Comparison of ENCODE assay signal across 16 cellular contexts in the genomic region with DNA sequence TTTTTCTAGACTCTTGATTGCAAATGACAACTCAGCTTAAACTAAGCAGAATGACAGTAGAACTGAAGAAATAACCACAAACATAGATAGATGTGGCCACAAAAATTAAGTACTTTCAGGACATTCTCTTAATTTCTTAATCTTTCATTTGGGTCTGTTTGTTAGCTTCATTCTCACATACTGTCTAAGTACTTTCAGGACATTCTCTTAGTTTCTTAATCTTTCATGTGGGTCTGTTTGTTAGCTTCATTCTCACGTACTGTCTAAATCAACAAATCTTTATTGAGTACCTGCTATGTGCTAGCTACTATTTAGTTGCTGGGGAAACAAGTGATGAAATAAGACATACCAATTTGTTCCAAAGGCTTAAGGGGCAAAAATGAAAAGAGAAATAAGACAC. TPM values are rescaled to one million over a fixed set of nuclear protein-coding genes. Genes with fewer than 3 reads are reported as not detected.
DNase-seq lines count a peak whose midpoint lies in the region; ATAC-seq and TF ChIP-seq lines count a peak whose summit lies in the region.
"Had no signal": no experiment of that assay in that cellular context is flagged by ENCODE, and none has a peak within 500 bp of the region (broad histone marks: within the 10 kb centered on the region; RNA-seq: fewer than 3 reads in every experiment).

No MANE protein-coding gene starts in this region.

- H3K27me3 Mint-ChIP-seq in activated T-cell treated with anti-CD3 and anti-CD28 coated beads, Interleukin-2, amount 50 U/mL, for 4 hours (ENCODE audit: low read depth) = no peaks in the 10 kb centered on the region

- no peaks in the 10 kb centered on the region for H3K9me3 Mint-ChIP-seq in activated T-cell treated with anti-CD3 and anti-CD28 coated beads, Interleukin-2, amount 50 U/mL, for 4 hours
- H3K9me3 Mint-ChIP-seq in activated naive CD4-positive, alpha-beta T cell treated with anti-CD3 and anti-CD28 coated beads, Interleukin-2, amount 50 U/mL, for 72 hours = no peaks in the 10 kb centered on the region

- peak; percentile 80 for ATAC-seq in activated T-cell treated with anti-CD3 and anti-CD28 coated beads, Interleukin-2, amount 50 U/mL, for 4 hours
- peak; percentile 48 for ATAC-seq in HG02798 (IDR thresholded peaks at IDR 0.05; ENCODE audit: poor library complexity, unreplicated experiment)
- peak; percentile 75 to 87 for ATAC-seq in activated naive CD4-positive, alpha-beta T cell treated with anti-CD3 and anti-CD28 coated beads, Interleukin-2, amount 50 U/mL, for 72 hours
- ATAC-seq in GM18498 (IDR thresholded peaks at IDR 0.05; ENCODE audit: unreplicated experiment) = no peak
- ATAC-seq in HG02588 (IDR thresholded peaks at IDR 0.05; ENCODE audit: unreplicated experiment) = no peak
- ATAC-seq: left colon had no signal

- no peaks in the 10 kb centered on the region for H3K27me3 ChIP-seq in spleen (replicated peaks in 1 of 7)
- H3K27me3 ChIP-seq: tibial nerve had no signal

- no peak for TF ChIP-seq POLR2A in spleen (IDR thresholded peaks at IDR 0.05)

- H3K9me3 ChIP-seq in spleen = no peaks in the 10 kb centered on the region
- H3K9me3 ChIP-seq: prostate gland, tibial nerve had no signal

- intact Hi-C loops in spleen (cut with DNase I; ENCODE audit: low total_unique reads) = no loop called here

- peak overlapping the region; percentile 60 for H3K4me3 Mint-ChIP-seq in activated T-cell treated with anti-CD3 and anti-CD28 coated beads, Interleukin-2, amount 50 U/mL, for 4 hours

- peak overlapping the region; percentile 90 to 97 for H3K27ac Mint-ChIP-seq in activated naive CD4-positive, alpha-beta T cell treated with anti-CD3 and anti-CD28 coated beads, Interleukin-2, amount 50 U/mL, for 72 hours

- peak overlapping the region in 5 of 8 donors; percentile 4 to 41 (median 27) for H3K27ac ChIP-seq in spleen
- H3K27ac ChIP-seq: epithelial cell of prostate, prostate gland, tibial nerve had no signal

- no peaks in the 10 kb centered on the region for H3K36me3 ChIP-seq in spleen
- H3K36me3 ChIP-seq: prostate gland, tibial nerve had no signal

- peaks cover 78% of the 10 kb centered on the region for H3K4me1 Mint-ChIP-seq in activated T-cell treated with anti-CD3 and anti-CD28 coated beads, Interleukin-2, amount 50 U/mL, for 4 hours (ENCODE audit: low read depth)

- no peak for TF ChIP-seq CTCF in spleen (IDR thresholded peaks at IDR 0.05 in 8 of 11, conservative IDR thresholded peaks at IDR 0.05 in 3 of 11)

- H3K4me3 ChIP-seq in spleen = no peak overlapping the region
- H3K4me3 ChIP-seq: prostate gland, tibial nerve had no signal

- H3K36me3 Mint-ChIP-seq in activated T-cell treated with anti-CD3 and anti-CD28 coated beads, Interleukin-2, amount 50 U/mL, for 4 hours (ENCODE audit: insufficient read depth) = no peaks in the 10 kb centered on the region
- peaks cover 0 to 13% of the 10 kb centered on the region in 2 donors for H3K36me3 Mint-ChIP-seq in activated naive CD4-positive, alpha-beta T cell treated with anti-CD3 and anti-CD28 coated beads, Interleukin-2, amount 50 U/mL, for 72 hours

- WGBS in spleen, 5 donors = 61 to 88% (median 83%) methylated on average over 1 of the region's 1 CpG

- H3K4me1 ChIP-seq in spleen = peaks cover 23 to 98% (median 59%) of the 10 kb centered on the region in 6 donors
- H3K4me1 ChIP-seq: prostate gland had no signal

- DNase-seq in activated T-cell treated with anti-CD3 and anti-CD28 coated beads, Interleukin-2, amount 50 U/mL, for 4 hours = no peak
- DNase-seq in activated T-cell treated with anti-CD3 and anti-CD28 coated beads, Interleukin-2, amount 50 U/mL, for 1 hour = no peak
- no peak for DNase-seq in activated naive CD4-positive, alpha-beta T cell treated with anti-CD3 and anti-CD28 coated beads, Interleukin-2, amount 50 U/mL, for 72 hours (ENCODE audit: low spot score in 2 of 2)
- no peak for DNase-seq in spleen
- no peak for DNase-seq in GF-D8 (lab: John Stamatoyannopoulos, UW)
- DNase-seq: KG1; left colon; NCI-H187; NCI-H526 treated with DMSO at 0.1 percent for 48 hours; stimulated activated CD4-positive, alpha-beta T cell treated with anti-CD3 and anti-CD28 coated beads, Interleukin-15, amount 100 ng/mL, for 24 hours had no signal

RNA-seq across cellular contexts. Expression of a gene that starts 35.1 kb away (rescaled TPM):
- 10 to 100 TPM in 2 of 3 donors, 1 to 10 TPM in 1; 9.2 to 12.0 (median 10.8) TPM for total RNA-seq in activated T-cell treated with anti-CD3 and anti-CD28 coated beads, Interleukin-2, amount 50 U/mL, for 4 hours
- 10 to 100 TPM; 17.7 to 23.3 TPM for total RNA-seq in activated naive CD4-positive, alpha-beta T cell treated with anti-CD3 and anti-CD28 coated beads, Interleukin-2, amount 50 U/mL, for 72 hours
- total RNA-seq in spleen = 10 to 100 TPM; 10.2 to 28.0 (median 16.8) TPM
- polyA plus RNA-seq in spleen = 1 to 10 TPM; 4.8 to 6.7 (median 5.6) TPM

Comparison
In these comparisons a context has a peak if more than half of its experiments do, and no peak if none do; other contexts are left out.
1. ATAC-seq: peak in activated T-cell treated with anti-CD3 and anti-CD28 coated beads, Interleukin-2, amount 50 U/mL, for 4 hours (2 of 2), HG02798 (single experiment) and activated naive CD4-positive, alpha-beta T cell treated with anti-CD3 and anti-CD28 coated beads, Interleukin-2, amount 50 U/mL, for 72 hours (2 of 2); none in GM18498 (single experiment) and HG02588 (single experiment).